8 cellular contexts compared by ENCODE assay signal in the genomic region with DNA sequence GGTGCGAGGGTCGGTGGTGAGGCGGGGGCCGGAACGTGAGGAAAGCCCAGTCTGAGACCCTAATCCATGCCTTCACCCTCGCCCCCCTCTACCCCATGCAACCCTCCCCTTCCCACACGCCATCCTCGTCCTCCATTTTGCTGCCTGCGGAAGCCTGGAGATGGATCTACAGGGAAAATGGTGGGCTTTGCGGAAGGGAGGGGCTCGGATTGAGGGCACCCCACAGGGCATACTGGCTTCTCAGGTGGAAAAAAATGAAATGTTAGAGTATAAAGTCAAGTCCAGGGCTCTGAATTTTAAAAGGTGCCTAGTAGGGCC. TPM values are rescaled to one million over a fixed set of nuclear protein-coding genes. Genes with fewer than 3 reads are reported as not detected.
DNase-seq lines count a peak whose midpoint lies in the region; ATAC-seq and TF ChIP-seq lines count a peak whose summit lies in the region.

No MANE protein-coding gene starts in this region.

- H3K9ac ChIP-seq in mammary epithelial cell (ENCODE audit: insufficient read depth, low read length), result no peak overlapping the region

- H3K27me3 ChIP-seq in mammary epithelial cell (ENCODE audit: insufficient read depth, low read length) (peaks cover 3% of the 10 kb centered on the region), lung (ENCODE audit: control insufficient read depth, insufficient read depth) (no peaks in the 10 kb centered on the region), tibial artery (peaks cover 0 to 3% of the 10 kb centered on the region in 2 donors)

- CTCF ChIA-PET in mammary epithelial cell (lab: Charles Lee; ENCODE audit: low non-redundant PET), result no interaction called here

- WGBS in mammary epithelial cell (ENCODE audit: low coverage, missing lambda C conversion rate), result 18% methylated on average over 5 of the region's 11 CpGs
- WGBS in lung, 2 donors, result 6 to 34% methylated on average over 7 to 11 of the region's 11 CpGs

- ATAC-seq in lung (ENCODE audit: insufficient read depth, low FRiP score) (no peak), GM21619 (IDR thresholded peaks at IDR 0.05; ENCODE audit: unreplicated experiment) (no peak)

- intact Hi-C loops in mammary epithelial cell (cut with micrococcal nuclease) (loop anchor here (10.0 kb wide), 1 partner anchor 129 kb away; no protein-coding TSS in a partner anchor), tibial artery (cut with DNase I; ENCODE audit: low total_unique reads) (no loop called here)

- H4K20me1 ChIP-seq in mammary epithelial cell (ENCODE audit: insufficient read depth, low read length), result no peaks in the 10 kb centered on the region

- H3K27ac ChIP-seq in mammary epithelial cell (ENCODE audit: insufficient read depth, low read depth, low read length) (no peak overlapping the region), lung (ENCODE audit: low read depth in 1 of 2, low read length in 1 of 2) (peak overlapping the region in 1 of 2 donors; percentile 74), tibial artery (peak overlapping the region; percentile 73 to 76)

- no TSS peak for BruUV-seq in mammary epithelial cell (replicated peaks; lab: Mats Ljungman, UMichigan)

- H3K9me3 ChIP-seq in mammary epithelial cell (replicated peaks; ENCODE audit: insufficient read depth, low read length), result no peaks in the 10 kb centered on the region
- peaks cover 0 to 5% of the 10 kb centered on the region in 2 donors for H3K9me3 ChIP-seq in lung (ENCODE audit: control insufficient read depth in 2 of 2, insufficient read depth in 1 of 2, low read length in 1 of 2)
- no peaks in the 10 kb centered on the region for H3K9me3 ChIP-seq in tibial artery

- H3K4me1 ChIP-seq in mammary epithelial cell (ENCODE audit: insufficient read depth, low read length) (no peaks in the 10 kb centered on the region), lung (ENCODE audit: control insufficient read depth in 2 of 2, insufficient read depth in 2 of 2, low read length in 2 of 2) (no peaks in the 10 kb centered on the region), tibial artery (no peaks in the 10 kb centered on the region)

- no peaks in the 10 kb centered on the region for H3K79me2 ChIP-seq in mammary epithelial cell (ENCODE audit: insufficient read depth, low read length)

- no peaks in the 10 kb centered on the region for H3K36me3 ChIP-seq in mammary epithelial cell (ENCODE audit: insufficient read depth, low read length)
- H3K36me3 ChIP-seq in lung (ENCODE audit: control insufficient read depth in 2 of 2, insufficient read depth in 2 of 2, low read length in 2 of 2), result no peaks in the 10 kb centered on the region
- H3K36me3 ChIP-seq in tibial artery, result no peaks in the 10 kb centered on the region

- peak overlapping the region; percentile 77 for H2AFZ ChIP-seq in mammary epithelial cell (ENCODE audit: low read depth, low read length)

- dilution Hi-C loops in mammary epithelial cell (cut with HindIII; ENCODE audit: low sequenced_read_pairs), result no loop called here

- H3K4me2 ChIP-seq in mammary epithelial cell (ENCODE audit: insufficient read depth, low read depth, low read length), result peak overlapping the region; percentile 70

- TF ChIP-seq CTCF in mammary epithelial cell (conservative IDR thresholded peaks at IDR 0.05 in 1 of 2, IDR thresholded peaks at IDR 0.05 in 1 of 2; ENCODE audit: extremely low read depth in 1 of 2, insufficient read depth in 1 of 2, low read depth in 1 of 2, low read length in 2 of 2) (no peak), lung (IDR thresholded peaks at IDR 0.05; ENCODE audit: control extremely low read depth, extremely low read depth) (no peak), tibial artery (IDR thresholded peaks at IDR 0.05) (no peak)

- DNase-seq in ELR (ENCODE audit: low read depth), result peak; percentile 7
- no peak for DNase-seq in Jurkat, Clone E6-1 (ENCODE audit: low read depth, low spot score)
- DNase-seq in mammary epithelial cell, result no peak
- no peak for DNase-seq in lung (ENCODE audit: low spot score)
- no peak for DNase-seq in tibial artery
- no peak for DNase-seq in stimulated activated naive CD4-positive, alpha-beta T cell (lab: John Stamatoyannopoulos, UW)
- no peak for DNase-seq in HuH-7.5 (ENCODE audit: low spot score)

- in situ Hi-C loops in mammary epithelial cell (cut with MboI; ENCODE audit: low sequenced_read_pairs in 2 of 2), result loop anchor here (25.0 kb wide), 1 partner anchor 247 kb away; no protein-coding TSS in a partner anchor

- H3K4me3 ChIP-seq in Jurkat, Clone E6-1 (ENCODE audit: low read length), result peak overlapping the region; percentile 57
- peak overlapping the region; percentile 31 to 63 (median 55) for H3K4me3 ChIP-seq in mammary epithelial cell (replicated peaks in 1 of 3; ENCODE audit: insufficient read depth in 1 of 3, low read depth in 2 of 3, low read length in 3 of 3)
- H3K4me3 ChIP-seq in lung, result peak overlapping the region; percentile 62
- peak overlapping the region; percentile 63 to 78 for H3K4me3 ChIP-seq in tibial artery

RNA-seq across cellular contexts. Expression of a gene that starts 0.8 kb away (rescaled TPM):
- 18.9 TPM for polyA plus RNA-seq in Jurkat, Clone E6-1 (2012; ENCODE audit: insufficient read depth, insufficient read length)
- 10 to 100 TPM in 1 of 2 donors, 1 to 10 TPM in 1; 9.8 to 14.2 TPM for total RNA-seq in mammary epithelial cell
- 10.0 TPM for polyA plus RNA-seq in mammary epithelial cell
- polyA minus RNA-seq in mammary epithelial cell, result 8.9 TPM
- 10 to 100 TPM; 30.0 to 49.4 TPM for total RNA-seq in lung
- 10 to 100 TPM; 34.7 to 66.6 TPM for polyA plus RNA-seq in lung

RNA-seq across cellular contexts. Expression of a gene that starts 39.2 kb away (rescaled TPM):
- polyA plus RNA-seq in Jurkat, Clone E6-1 (2012; ENCODE audit: insufficient read depth, insufficient read length), result 67.9 TPM
- total RNA-seq in mammary epithelial cell (10 to 100 TPM; 45.8 to 50.0 TPM), lung (10 to 100 TPM; 46.4 to 86.9 TPM)
- polyA plus RNA-seq in mammary epithelial cell (43.6 TPM), lung (10 to 100 TPM; 40.7 to 55.0 TPM)
- 22.8 TPM for polyA minus RNA-seq in mammary epithelial cell
